ENCODE assay signal across 15 cellular contexts in genomic region chr12:90858261-90858660, GRCh38.
DNase-seq lines count a peak whose midpoint lies in the region; ATAC-seq and TF ChIP-seq lines count a peak whose summit lies in the region.
"Had no signal": no experiment of that assay in that cellular context is flagged by ENCODE, and none has a peak within 500 bp of the region (broad histone marks: within the 10 kb centered on the region; RNA-seq: fewer than 3 reads in every experiment).

No MANE protein-coding gene starts in this region.

- no peaks in the 10 kb centered on the region for H3K36me3 ChIP-seq in BE2C

- POLR2A ChIA-PET in HEK293T (lab: Yijun Ruan, JAX): no interaction called here

- no peaks in the 10 kb centered on the region for H3K27me3 ChIP-seq in BE2C

- CTCF ChIA-PET in HEK293T (lab: Yijun Ruan, JAX): no interaction called here

- H3K4me1 ChIP-seq in BE2C: no peaks in the 10 kb centered on the region

- TF ChIP-seq CTCF in BE2C (IDR thresholded peaks at IDR 0.05; ENCODE audit: low read depth, low read length) (no peak), mesothelial cell of epicardium (IDR thresholded peaks at IDR 0.05; ENCODE audit: unreplicated experiment) (no peak)

- peaks cover 48% of the 10 kb centered on the region for H3K4me1 Mint-ChIP-seq in mesothelial cell of epicardium

- no peaks in the 10 kb centered on the region for H3K9me3 ChIP-seq in BE2C

- H3K9me3 Mint-ChIP-seq in mesothelial cell of epicardium: peaks cover 9% of the 10 kb centered on the region
- H3K9me3 Mint-ChIP-seq: T-helper 2 cell treated with Interferon-gamma antibody and Interleukin-4, amounts not matched to agents 5 μg/mL and 100 μg/mL, for 36 hours had no signal

- H3K36me3 Mint-ChIP-seq in mesothelial cell of epicardium: no peaks in the 10 kb centered on the region
- H3K36me3 Mint-ChIP-seq: activated CD8-positive, alpha-beta memory T cell treated with anti-CD3 and anti-CD28 coated beads, Interleukin-2, amount 10 ng/mL, durations not matched to agents 7 days and 5 days had no signal

- H3K27me3 Mint-ChIP-seq in mesothelial cell of epicardium (ENCODE audit: low read depth): no peaks in the 10 kb centered on the region
- H3K27me3 Mint-ChIP-seq: activated CD8-positive, alpha-beta memory T cell treated with anti-CD3 and anti-CD28 coated beads, Interleukin-2, amount 10 ng/mL, durations not matched to agents 7 days and 5 days; activated naive CD8-positive, alpha-beta T cell treated with anti-CD3 and anti-CD28 coated beads, Interleukin-2, amount 50 U/mL, for 24 hours had no signal

- no peak overlapping the region for H3K4me3 ChIP-seq in BE2C (ENCODE audit: low read depth, low read length)
- H3K4me3 ChIP-seq: PC-9 had no signal

- DNase-seq in BE2C (peak; percentile 73), SW480 (ENCODE audit: low spot score) (peak; percentile 28), mesothelial cell of epicardium (ENCODE audit: low spot score in 2 of 2, unreplicated experiment in 2 of 2) (peak in 1 of 2 experiments; percentile 52), NCI-H2107 treated with DMSO at 0.1 percent for 48 hours (lab: John Stamatoyannopoulos, UW; ENCODE audit: unreplicated experiment) (no peak), GM03348 (ENCODE audit: low spot score) (no peak), NCI-H2029 (lab: John Stamatoyannopoulos, UW) (no peak), HEK293T (ENCODE audit: extremely low spot score) (no peak)
- DNase-seq: activated CD8-positive, alpha-beta memory T cell treated with anti-CD3 and anti-CD28 coated beads, Interleukin-2, amount 10 ng/mL, durations not matched to agents 7 days and 5 days; activated naive CD8-positive, alpha-beta T cell treated with anti-CD3 and anti-CD28 coated beads, Interleukin-2, amount 50 U/mL, for 24 hours; effector memory CD4-positive, alpha-beta T cell; NCI-H2029 treated with DMSO at 0.1 percent for 48 hours; PC-9 had no signal

- peak overlapping the region; percentile 94 for H3K27ac Mint-ChIP-seq in mesothelial cell of epicardium
- H3K27ac Mint-ChIP-seq: activated CD8-positive, alpha-beta memory T cell treated with anti-CD3 and anti-CD28 coated beads, Interleukin-2, amount 10 ng/mL, durations not matched to agents 7 days and 5 days; activated naive CD8-positive, alpha-beta T cell treated with anti-CD3 and anti-CD28 coated beads, Interleukin-2, amount 50 U/mL, for 24 hours; T-helper 2 cell treated with Interferon-gamma antibody and Interleukin-4, amounts not matched to agents 5 μg/mL and 100 μg/mL, for 36 hours had no signal

- ATAC-seq in HG03432 (IDR thresholded peaks at IDR 0.05; ENCODE audit: unreplicated experiment): peak; percentile 59
- ATAC-seq: activated CD8-positive, alpha-beta memory T cell treated with anti-CD3 and anti-CD28 coated beads, Interleukin-2, amount 10 ng/mL, durations not matched to agents 7 days and 5 days; activated naive CD8-positive, alpha-beta T cell treated with anti-CD3 and anti-CD28 coated beads, Interleukin-2, amount 50 U/mL, for 24 hours; left lobe of liver had no signal

- peak overlapping the region; percentile 11 for H3K4me3 Mint-ChIP-seq in mesothelial cell of epicardium
- H3K4me3 Mint-ChIP-seq: activated CD8-positive, alpha-beta memory T cell treated with anti-CD3 and anti-CD28 coated beads, Interleukin-2, amount 10 ng/mL, durations not matched to agents 7 days and 5 days; activated naive CD8-positive, alpha-beta T cell treated with anti-CD3 and anti-CD28 coated beads, Interleukin-2, amount 50 U/mL, for 24 hours; T-helper 2 cell treated with Interferon-gamma antibody and Interleukin-4, amounts not matched to agents 5 μg/mL and 100 μg/mL, for 36 hours had no signal

TF ChIP-seq in HEK293T, 16 proteins besides CTCF, POLR2A, EP300 and RAD21:
- TF ChIP-seq BHLHE40 (IDR thresholded peaks at IDR 0.05; ENCODE audit: borderline replicate concordance) (no peak), TARDBP (IDR thresholded peaks at IDR 0.05) (no peak)

Comparison
In these comparisons a context has a peak if more than half of its experiments do, and no peak if none do; other contexts are left out.
1. DNase-seq: peak in BE2C (single experiment) and SW480 (single experiment); none in NCI-H2107 treated with DMSO at 0.1 percent for 48 hours (single experiment), GM03348 (single experiment), NCI-H2029 (single experiment) and HEK293T (single experiment).